In the genomic region with DNA sequence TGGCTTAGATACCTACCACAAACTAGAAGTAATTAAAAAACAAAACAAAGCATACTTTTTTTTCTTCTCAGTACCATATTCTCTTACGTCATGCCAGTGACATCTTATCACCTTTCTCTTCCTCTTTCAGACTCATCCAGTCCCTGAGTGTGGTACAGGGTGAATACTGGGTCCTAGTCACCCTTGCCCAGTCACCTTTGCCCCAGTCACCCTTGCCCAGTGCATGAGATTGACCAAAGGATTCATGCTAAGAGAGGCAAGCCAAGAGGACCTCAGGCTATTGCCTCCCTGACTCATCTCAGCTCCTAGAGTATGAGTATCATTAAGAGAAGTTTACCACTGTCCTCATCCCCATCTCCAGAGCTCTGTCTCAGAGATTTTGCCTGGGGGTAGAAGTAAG, we compare ENCODE assay signal across 14 cellular contexts. TPM values are rescaled to one million over a fixed set of nuclear protein-coding genes. Genes with fewer than 3 reads are reported as not detected.
DNase-seq lines count a peak whose midpoint lies in the region; ATAC-seq, FAIRE-seq and TF ChIP-seq lines count a peak whose summit lies in the region.
"Had no signal": no experiment of that assay in that cellular context is flagged by ENCODE, and none has a peak within 500 bp of the region (broad histone marks: within the 10 kb centered on the region; RNA-seq: fewer than 3 reads in every experiment).

No MANE protein-coding gene starts in this region.

- no peaks in the 10 kb centered on the region for H3K27me3 ChIP-seq in GM12878 (replicated peaks in 1 of 2; ENCODE audit: control insufficient read depth in 2 of 2, insufficient read depth in 2 of 2, low read length in 1 of 2)
- H3K27me3 ChIP-seq: thyroid gland had no signal

- no peak for TF ChIP-seq RAD21 in GM12878 (IDR thresholded peaks at IDR 0.05; ENCODE audit: insufficient read depth, low read depth, low read length)

- RAD21 ChIA-PET in GM12878 (lab: Charles Lee; ENCODE audit: unreplicated experiment), result interaction anchor here (1.5 to 3.9 kb wide), 3 partner anchors 12 to 59 kb away, joined by 3 to 13 read pairs (median 8); no protein-coding TSS in a partner anchor

- SMC1A ChIA-PET in GM12878 (lab: Charles Lee; ENCODE audit: uncharacterized antibody, unreplicated experiment), result interaction anchor here (1.0 to 2.9 kb wide), 12 partner anchors 10 to 87 kb away, joined by 3 to 16 read pairs (median 4); no protein-coding TSS in a partner anchor

- TF ChIP-seq EP300 in GM12878 (IDR thresholded peaks at IDR 0.05; ENCODE audit: borderline replicate concordance in 1 of 2, control insufficient read depth in 1 of 2, low read depth in 2 of 2, low read length in 2 of 2), result 0 out of 4 replicates have a peak, but pooled peaks of 1 of the 2 experiments have one; percentile 52

- in situ Hi-C loops in GM12878 (cut with MboI), result no loop called here
- in situ Hi-C loops in GM13977 (cut with MboI; ENCODE audit: low pct_unique_long_range_greater_than_20kb, low sequenced_read_pairs, unreplicated experiment), result loop anchor here (10.0 kb wide), 1 partner anchor 63 kb away; no protein-coding TSS in a partner anchor

- no peak for TF ChIP-seq CTCF in GM12878 (IDR thresholded peaks at IDR 0.05 in 2 of 3, conservative IDR thresholded peaks at IDR 0.05 in 1 of 3; ENCODE audit: control insufficient read depth in 2 of 3, extremely low read depth in 1 of 3, insufficient read depth in 1 of 3, low read depth in 3 of 3, low read length in 3 of 3)
- no peak for TF ChIP-seq CTCF in GM13977 (IDR thresholded peaks at IDR 0.05; ENCODE audit: extremely low read depth, insufficient read depth, missing control alignments)

- H3K9ac ChIP-seq in GM12878 (ENCODE audit: control insufficient read depth, insufficient read depth, low read length), result no peak overlapping the region

- TF ChIP-seq POLR2A in GM12878 (IDR thresholded peaks at IDR 0.05; ENCODE audit: low read depth, low read length), result no peak

- peak; percentile 8 for DNase-seq in CD1c-positive myeloid dendritic cell (ENCODE audit: extremely low spot score)
- no peak for DNase-seq in GM12878 (ENCODE audit: low read depth, low spot score)
- no peak for DNase-seq in GM13977 (ENCODE audit: low spot score)
- no peak for DNase-seq in GM19240 (ENCODE audit: insufficient read length, low spot score)
- DNase-seq in NCI-H2081 (lab: John Stamatoyannopoulos, UW), result no peak
- DNase-seq: activated naive CD8-positive, alpha-beta T cell treated with anti-CD3 and anti-CD28 coated beads, Interleukin-2, amount 50 U/mL, for 24 hours; Calu3; T-helper 2 cell; thyroid gland had no signal

- no peaks in the 10 kb centered on the region for H4K20me1 ChIP-seq in GM12878 (ENCODE audit: control insufficient read depth, insufficient read depth)

- ATAC-seq in GM19025 (IDR thresholded peaks at IDR 0.05; ENCODE audit: low read depth, unreplicated experiment) (peak; percentile 53), HG03039 (IDR thresholded peaks at IDR 0.05; ENCODE audit: unreplicated experiment) (peak; percentile 55), GM12878 (peak; percentile 91), HG02840 (IDR thresholded peaks at IDR 0.05; ENCODE audit: low FRiP score, unreplicated experiment) (no peak)
- ATAC-seq: activated naive CD8-positive, alpha-beta T cell treated with anti-CD3 and anti-CD28 coated beads, Interleukin-2, amount 50 U/mL, for 24 hours; GM23338 had no signal

- H3K79me2 ChIP-seq in GM12878 (ENCODE audit: control insufficient read depth, insufficient read depth, low read length), result no peaks in the 10 kb centered on the region

- no TSS peak for BruUV-seq in GM12878 (replicated peaks; lab: Mats Ljungman, UMichigan)

- CTCF ChIA-PET in GM12878 (lab: Yijun Ruan, JAX), result interaction anchor here (0.8 to 4.6 kb wide), 6 partner anchors 10 to 1518 kb away, joined by 3 to 34 read pairs (median 3); a partner anchor contains a TSS

- intact Hi-C loops in GM12878 (cut with micrococcal nuclease; ENCODE audit: unreplicated experiment), result loop anchor here (5.0 kb wide), 1 partner anchor 59 kb away; no protein-coding TSS in a partner anchor

- no peak overlapping the region for H3K4me3 ChIP-seq in GM12878
- H3K4me3 ChIP-seq: GM23338, thyroid gland had no signal

- no peaks in the 10 kb centered on the region for H3K36me3 ChIP-seq in GM12878 (ENCODE audit: control insufficient read depth in 2 of 2, insufficient read depth in 2 of 2, low read length in 1 of 2)
- H3K36me3 ChIP-seq: thyroid gland had no signal

- no peak for FAIRE-seq in GM12878 (lab: Jason Lieb, UNC)

- peaks cover 17% of the 10 kb centered on the region for H3K4me1 ChIP-seq in GM12878 (ENCODE audit: control insufficient read depth, insufficient read depth, low read length)

- peaks cover 2% of the 10 kb centered on the region; the same call in 2 of the 3 replicates for H3K9me3 ChIP-seq in GM12878 (replicated peaks; ENCODE audit: control insufficient read depth, insufficient read depth, low read length)
- H3K9me3 ChIP-seq: thyroid gland had no signal

- 7% methylated on average over 1 of the region's 1 CpG for WGBS in GM12878 (ENCODE audit: insufficient coverage, insufficient replicate concordance, low lambda C conversion rate, missing lambda C conversion rate)

- no peak overlapping the region for H3K4me2 ChIP-seq in GM12878 (ENCODE audit: control insufficient read depth, insufficient read depth)
- H3K4me2 ChIP-seq: GM23338 had no signal

- no peak overlapping the region for H2AFZ ChIP-seq in GM12878 (ENCODE audit: control insufficient read depth, low read depth, low read length)
- H2AFZ ChIP-seq: GM23338 had no signal

- POLR2A ChIA-PET in GM12878 (lab: Charles Lee), result interaction anchor here (1.0 kb wide), 1 partner anchor 60 kb away, joined by 5 read pairs; no protein-coding TSS in a partner anchor

- no peak overlapping the region for H3K27ac ChIP-seq in GM12878 (ENCODE audit: control insufficient read depth, insufficient read depth)
- H3K27ac ChIP-seq: thyroid gland had no signal

TF ChIP-seq in GM12878, 131 proteins besides CTCF, POLR2A, EP300 and RAD21 (continues in another document):
- TF ChIP-seq POU2F2 (IDR thresholded peaks at IDR 0.05; ENCODE audit: borderline replicate concordance, low read depth, low read length) (no peak), CREB1 (IDR thresholded peaks at IDR 0.05; ENCODE audit: low read depth) (peak; percentile 54; the same call in 1 of the 2 replicates), SREBF1 (IDR thresholded peaks at IDR 0.05; ENCODE audit: low read length) (no peak), DPF2 (IDR thresholded peaks at IDR 0.05) (peak; percentile 74; the same call in 1 of the 2 replicates), ETV6 (conservative IDR thresholded peaks at IDR 0.05 in 1 of 2, IDR thresholded peaks at IDR 0.05 in 1 of 2; ENCODE audit: borderline replicate concordance in 1 of 2, low read depth in 1 of 2) (no peak), CHD2 (IDR thresholded peaks at IDR 0.05; ENCODE audit: borderline replicate concordance, low read depth, low read length) (no peak)
- TF ChIP-seq, protein P1, sequence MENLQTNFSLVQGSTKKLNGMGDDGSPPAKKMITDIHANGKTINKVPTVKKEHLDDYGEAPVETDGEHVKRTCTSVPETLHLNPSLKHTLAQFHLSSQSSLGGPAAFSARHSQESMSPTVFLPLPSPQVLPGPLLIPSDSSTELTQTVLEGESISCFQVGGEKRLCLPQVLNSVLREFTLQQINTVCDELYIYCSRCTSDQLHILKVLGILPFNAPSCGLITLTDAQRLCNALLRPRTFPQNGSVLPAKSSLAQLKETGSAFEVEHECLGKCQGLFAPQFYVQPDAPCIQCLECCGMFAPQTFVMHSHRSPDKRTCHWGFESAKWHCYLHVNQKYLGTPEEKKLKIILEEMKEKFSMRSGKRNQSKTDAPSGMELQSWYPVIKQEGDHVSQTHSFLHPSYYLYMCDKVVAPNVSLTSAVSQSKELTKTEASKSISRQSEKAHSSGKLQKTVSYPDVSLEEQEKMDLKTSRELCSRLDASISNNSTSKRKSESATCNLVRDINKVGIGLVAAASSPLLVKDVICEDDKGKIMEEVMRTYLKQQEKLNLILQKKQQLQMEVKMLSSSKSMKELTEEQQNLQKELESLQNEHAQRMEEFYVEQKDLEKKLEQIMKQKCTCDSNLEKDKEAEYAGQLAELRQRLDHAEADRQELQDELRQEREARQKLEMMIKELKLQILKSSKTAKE (IDR thresholded peaks at IDR 0.05; ENCODE audit: low read depth, poor library complexity, severe bottlenecking), result peak; percentile 34
- TF ChIP-seq, protein P2, sequence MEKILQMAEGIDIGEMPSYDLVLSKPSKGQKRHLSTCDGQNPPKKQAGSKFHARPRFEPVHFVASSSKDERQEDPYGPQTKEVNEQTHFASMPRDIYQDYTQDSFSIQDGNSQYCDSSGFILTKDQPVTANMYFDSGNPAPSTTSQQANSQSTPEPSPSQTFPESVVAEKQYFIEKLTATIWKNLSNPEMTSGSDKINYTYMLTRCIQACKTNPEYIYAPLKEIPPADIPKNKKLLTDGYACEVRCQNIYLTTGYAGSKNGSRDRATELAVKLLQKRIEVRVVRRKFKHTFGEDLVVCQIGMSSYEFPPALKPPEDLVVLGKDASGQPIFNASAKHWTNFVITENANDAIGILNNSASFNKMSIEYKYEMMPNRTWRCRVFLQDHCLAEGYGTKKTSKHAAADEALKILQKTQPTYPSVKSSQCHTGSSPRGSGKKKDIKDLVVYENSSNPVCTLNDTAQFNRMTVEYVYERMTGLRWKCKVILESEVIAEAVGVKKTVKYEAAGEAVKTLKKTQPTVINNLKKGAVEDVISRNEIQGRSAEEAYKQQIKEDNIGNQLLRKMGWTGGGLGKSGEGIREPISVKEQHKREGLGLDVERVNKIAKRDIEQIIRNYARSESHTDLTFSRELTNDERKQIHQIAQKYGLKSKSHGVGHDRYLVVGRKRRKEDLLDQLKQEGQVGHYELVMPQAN (conservative IDR thresholded peaks at IDR 0.05), result no peak

RNA-seq across cellular contexts. Expression of a gene that starts 10.0 kb away (rescaled TPM):
- total RNA-seq in GM12878 (2013; cell fraction: nucleolus; rRNA removed), result 51.8 and 55.1 TPM in 2 replicates
- total RNA-seq in GM12878 (2014; rRNA removed), result 1.5 and 1.6 TPM in 2 replicates
- 0.67 and 0.78 TPM in 2 replicates for total RNA-seq in GM12878 (2014; rRNA removed; fragmentation: Illumina TruSeq; extraction: Trizol)
- 1.3 and 1.9 TPM in 2 replicates for total RNA-seq in GM12878 (2021)
- 2.2 TPM for polyA plus RNA-seq in GM12878 (2011; ENCODE audit: low read depth)
- 110 and 170 TPM in 2 replicates for polyA plus RNA-seq in GM12878 (2011; rRNA removed)
- polyA plus RNA-seq in GM12878 (2011; cell fraction: cytosol; rRNA removed), result 42.5 and 49.2 TPM in 2 replicates
- polyA plus RNA-seq in GM12878 (2011; cell fraction: nucleus; rRNA removed), result 58.2 and 70.6 TPM in 2 replicates
- 2.7 and 5.7 TPM in 2 replicates for polyA plus RNA-seq in GM12878 (2012)
- 1.2 and 2.1 TPM in 2 replicates for polyA plus RNA-seq in GM12878 (2014; fragmentation: Illumina TruSeq; extraction: Trizol)
- 1 to 10 TPM in 1 of 2 experiments, under 1 TPM in 1; 0.75 to 1.3 TPM for polyA plus RNA-seq in GM12878 (2014; fragmentation: Nextera tagmentation; extraction: Ambion mirVana)
- polyA plus RNA-seq in GM12878 (2014; rRNA removed), result 0.74 and 1.3 TPM in 2 replicates
- 1 to 10 TPM; 2.0 to 2.2 TPM for polyA plus RNA-seq in GM12878 (2016; fragmentation: Nextera tagmentation; extraction: Ambion mirVana)
- 260 and 359 TPM in 2 replicates for polyA minus RNA-seq in GM12878 (2011; rRNA and poly(A)+ RNA removed)
- 41.4 and 43.4 TPM in 2 replicates for polyA minus RNA-seq in GM12878 (2011; cell fraction: cytosol; rRNA and poly(A)+ RNA removed)
- 56.7 and 70.8 TPM in 2 replicates for polyA minus RNA-seq in GM12878 (2011; cell fraction: nucleus; rRNA and poly(A)+ RNA removed)
- total RNA-seq: OCI-LY7 had no signal
